ENCODE assay signal across 1 cellular context in genomic region chr5:175129121-175129520, GRCh38.
A peak's percentile ranks its signal among the peaks of the same experiment; 100 is the strongest.
TF ChIP-seq lines count a peak whose summit lies in the region.

No MANE protein-coding gene starts in this region.

TF ChIP-seq in K562, 482 proteins besides CTCF, POLR2A, EP300 and RAD21 (continued from another document):
- TF ChIP-seq, protein P1, sequence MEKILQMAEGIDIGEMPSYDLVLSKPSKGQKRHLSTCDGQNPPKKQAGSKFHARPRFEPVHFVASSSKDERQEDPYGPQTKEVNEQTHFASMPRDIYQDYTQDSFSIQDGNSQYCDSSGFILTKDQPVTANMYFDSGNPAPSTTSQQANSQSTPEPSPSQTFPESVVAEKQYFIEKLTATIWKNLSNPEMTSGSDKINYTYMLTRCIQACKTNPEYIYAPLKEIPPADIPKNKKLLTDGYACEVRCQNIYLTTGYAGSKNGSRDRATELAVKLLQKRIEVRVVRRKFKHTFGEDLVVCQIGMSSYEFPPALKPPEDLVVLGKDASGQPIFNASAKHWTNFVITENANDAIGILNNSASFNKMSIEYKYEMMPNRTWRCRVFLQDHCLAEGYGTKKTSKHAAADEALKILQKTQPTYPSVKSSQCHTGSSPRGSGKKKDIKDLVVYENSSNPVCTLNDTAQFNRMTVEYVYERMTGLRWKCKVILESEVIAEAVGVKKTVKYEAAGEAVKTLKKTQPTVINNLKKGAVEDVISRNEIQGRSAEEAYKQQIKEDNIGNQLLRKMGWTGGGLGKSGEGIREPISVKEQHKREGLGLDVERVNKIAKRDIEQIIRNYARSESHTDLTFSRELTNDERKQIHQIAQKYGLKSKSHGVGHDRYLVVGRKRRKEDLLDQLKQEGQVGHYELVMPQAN (IDR thresholded peaks at IDR 0.05; ENCODE audit: borderline replicate concordance), result no peak
- TF ChIP-seq ZNF707 (CRISPR knock-in tag; conservative IDR thresholded peaks at IDR 0.05) (no peak), MED1 (CRISPR knock-in tag; IDR thresholded peaks at IDR 0.05; ENCODE audit: borderline replicate concordance) (no peak), ETV6 (IDR thresholded peaks at IDR 0.05; ENCODE audit: borderline replicate concordance in 1 of 2, low read depth in 2 of 2, low read length in 1 of 2) (no peak), ETV6 (CRISPR knock-in tag; IDR thresholded peaks at IDR 0.05; ENCODE audit: borderline replicate concordance) (no peak), KAT2B (IDR thresholded peaks at IDR 0.05; ENCODE audit: low read depth, low read length) (no peak), BRCA1 (IDR thresholded peaks at IDR 0.05) (no peak), BRCA1 (CRISPR knock-in tag; IDR thresholded peaks at IDR 0.05) (no peak), ARNT (IDR thresholded peaks at IDR 0.05) (0 out of 4 replicates have a peak, but pooled peaks of 1 of the 2 experiments have one; percentile 39), ZNF124 (CRISPR knock-in tag; IDR thresholded peaks at IDR 0.05) (no peak), POLR3G (IDR thresholded peaks at IDR 0.05; ENCODE audit: extremely low read depth, insufficient read length, insufficient replicate concordance) (no peak), HCFC1 (IDR thresholded peaks at IDR 0.05; ENCODE audit: low read depth, low read length) (no peak), FOXP4 (CRISPR knock-in tag; IDR thresholded peaks at IDR 0.05; ENCODE audit: borderline replicate concordance) (no peak), FOSL1 (tag; conservative IDR thresholded peaks at IDR 0.05) (no peak; the same call in 1 of the 2 replicates), NR4A1 (CRISPR knock-in tag; IDR thresholded peaks at IDR 0.05) (no peak), NR4A1 (tag; IDR thresholded peaks at IDR 0.05) (no peak), HDAC1 (IDR thresholded peaks at IDR 0.05) (no peak), RFX7 (CRISPR knock-in tag; IDR thresholded peaks at IDR 0.05) (no peak), ZBTB7A (IDR thresholded peaks at IDR 0.05; ENCODE audit: borderline replicate concordance, control insufficient read depth, low read depth, low read length) (0 out of 2 replicates have a peak, but pooled peaks have one; percentile 22), ZNF253 (CRISPR knock-in tag; conservative IDR thresholded peaks at IDR 0.05) (no peak), ESRRA (IDR thresholded peaks at IDR 0.05; ENCODE audit: borderline replicate concordance, low read depth) (no peak), ZC3H8 (IDR thresholded peaks at IDR 0.05) (no peak), ETS2 (tag; IDR thresholded peaks at IDR 0.05; ENCODE audit: borderline replicate concordance, poor library complexity, severe bottlenecking) (no peak), RCOR1 (IDR thresholded peaks at IDR 0.05; ENCODE audit: borderline replicate concordance in 1 of 2, low read depth in 2 of 2, low read length in 2 of 2) (peak in 1 of 2 experiments; percentile 41; a peak in 1 of 4 replicates), TCF3 (CRISPR knock-in tag; IDR thresholded peaks at IDR 0.05) (peak; percentile 74), SAP30 (IDR thresholded peaks at IDR 0.05; ENCODE audit: borderline replicate concordance, insufficient read depth, low read depth, low read length, poor library complexity, severe bottlenecking) (no peak), ARID3A (IDR thresholded peaks at IDR 0.05; ENCODE audit: borderline replicate concordance, low read depth, low read length) (no peak), ZKSCAN3 (CRISPR knock-in tag; IDR thresholded peaks at IDR 0.05) (no peak), RNF2 (IDR thresholded peaks at IDR 0.05) (no peak), POLR2H (tag; IDR thresholded peaks at IDR 0.05; ENCODE audit: low read depth) (no peak), KLF16 (IDR thresholded peaks at IDR 0.05) (peak; percentile 78), ZNF311 (CRISPR knock-in tag; IDR thresholded peaks at IDR 0.05) (no peak), SAFB2 (IDR thresholded peaks at IDR 0.05; ENCODE audit: borderline replicate concordance, low read depth, low read length, severe bottlenecking) (no peak), FOXA1 (IDR thresholded peaks at IDR 0.05; ENCODE audit: borderline replicate concordance) (no peak), SMARCE1 (IDR thresholded peaks at IDR 0.05) (peak; percentile 83; the same call in 1 of the 2 replicates), TCFL5 (CRISPR knock-in tag; conservative IDR thresholded peaks at IDR 0.05) (no peak), PTTG1 (tag; IDR thresholded peaks at IDR 0.05; ENCODE audit: low read depth) (no peak), TEAD4 (IDR thresholded peaks at IDR 0.05; ENCODE audit: low read length) (peak; percentile 90), TEAD4 (CRISPR knock-in tag; IDR thresholded peaks at IDR 0.05; ENCODE audit: borderline replicate concordance) (no peak), NFIC (IDR thresholded peaks at IDR 0.05) (peak; percentile 56), NR3C1 (CRISPR knock-in tag; IDR thresholded peaks at IDR 0.05) (no peak), RFX1 (IDR thresholded peaks at IDR 0.05) (peak; percentile 22; the same call in 1 of the 2 replicates), YY1 (IDR thresholded peaks at IDR 0.05; ENCODE audit: borderline replicate concordance in 1 of 3, control insufficient read depth in 1 of 3, extremely low read depth in 1 of 3, insufficient read depth in 3 of 3, insufficient read length in 1 of 3, insufficient replicate concordance in 2 of 3, low read depth in 1 of 3, low read length in 2 of 3) (no peak), CREM (IDR thresholded peaks at IDR 0.05; ENCODE audit: low read depth) (no peak), SRSF3 (IDR thresholded peaks at IDR 0.05; ENCODE audit: insufficient read depth, low read length) (no peak), CBFA2T3 (IDR thresholded peaks at IDR 0.05) (peak; percentile 89), ZNF316 (IDR thresholded peaks at IDR 0.05) (no peak), NR2C1 (IDR thresholded peaks at IDR 0.05) (no peak), NR2C1 (tag; IDR thresholded peaks at IDR 0.05) (no peak), CTBP1 (IDR thresholded peaks at IDR 0.05; ENCODE audit: borderline replicate concordance) (peak; percentile 71; the same call in 1 of the 2 replicates), MAZ (CRISPR knock-in tag; conservative IDR thresholded peaks at IDR 0.05 in 1 of 2, IDR thresholded peaks at IDR 0.05 in 1 of 2) (no peak; a peak in 1 of 4 replicates), JUND (IDR thresholded peaks at IDR 0.05; ENCODE audit: borderline replicate concordance, low read depth, low read length) (peak; percentile 30; the same call in 1 of the 2 replicates), JUND (tag; IDR thresholded peaks at IDR 0.05; ENCODE audit: borderline replicate concordance, low read depth, low read length) (no peak), NELFE (IDR thresholded peaks at IDR 0.05; ENCODE audit: insufficient read depth, insufficient read length) (no peak)
- TF ChIP-seq, protein P2, sequence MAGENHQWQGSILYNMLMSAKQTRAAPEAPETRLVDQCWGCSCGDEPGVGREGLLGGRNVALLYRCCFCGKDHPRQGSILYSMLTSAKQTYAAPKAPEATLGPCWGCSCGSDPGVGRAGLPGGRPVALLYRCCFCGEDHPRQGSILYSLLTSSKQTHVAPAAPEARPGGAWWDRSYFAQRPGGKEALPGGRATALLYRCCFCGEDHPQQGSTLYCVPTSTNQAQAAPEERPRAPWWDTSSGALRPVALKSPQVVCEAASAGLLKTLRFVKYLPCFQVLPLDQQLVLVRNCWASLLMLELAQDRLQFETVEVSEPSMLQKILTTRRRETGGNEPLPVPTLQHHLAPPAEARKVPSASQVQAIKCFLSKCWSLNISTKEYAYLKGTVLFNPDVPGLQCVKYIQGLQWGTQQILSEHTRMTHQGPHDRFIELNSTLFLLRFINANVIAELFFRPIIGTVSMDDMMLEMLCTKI (IDR thresholded peaks at IDR 0.05; ENCODE audit: partially characterized antibody), result no peak
- TF ChIP-seq, protein P3, sequence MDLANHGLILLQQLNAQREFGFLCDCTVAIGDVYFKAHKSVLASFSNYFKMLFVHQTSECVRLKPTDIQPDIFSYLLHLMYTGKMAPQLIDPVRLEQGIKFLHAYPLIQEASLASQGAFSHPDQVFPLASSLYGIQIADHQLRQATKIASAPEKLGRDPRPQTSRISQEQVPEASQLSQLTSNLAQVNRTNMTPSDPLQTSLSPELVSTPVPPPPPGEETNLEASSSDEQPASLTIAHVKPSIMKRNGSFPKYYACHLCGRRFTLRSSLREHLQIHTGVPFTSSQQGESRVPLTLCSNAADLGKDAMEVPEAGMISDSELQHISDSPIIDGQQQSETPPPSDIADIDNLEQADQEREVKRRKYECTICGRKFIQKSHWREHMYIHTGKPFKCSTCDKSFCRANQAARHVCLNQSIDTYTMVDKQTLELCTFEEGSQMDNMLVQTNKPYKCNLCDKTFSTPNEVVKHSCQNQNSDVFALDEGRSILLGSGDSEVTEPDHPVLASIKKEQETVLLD (IDR thresholded peaks at IDR 0.05), result 0 out of 2 replicates have a peak, but pooled peaks have one; percentile 39
- TF ChIP-seq, protein P4, sequence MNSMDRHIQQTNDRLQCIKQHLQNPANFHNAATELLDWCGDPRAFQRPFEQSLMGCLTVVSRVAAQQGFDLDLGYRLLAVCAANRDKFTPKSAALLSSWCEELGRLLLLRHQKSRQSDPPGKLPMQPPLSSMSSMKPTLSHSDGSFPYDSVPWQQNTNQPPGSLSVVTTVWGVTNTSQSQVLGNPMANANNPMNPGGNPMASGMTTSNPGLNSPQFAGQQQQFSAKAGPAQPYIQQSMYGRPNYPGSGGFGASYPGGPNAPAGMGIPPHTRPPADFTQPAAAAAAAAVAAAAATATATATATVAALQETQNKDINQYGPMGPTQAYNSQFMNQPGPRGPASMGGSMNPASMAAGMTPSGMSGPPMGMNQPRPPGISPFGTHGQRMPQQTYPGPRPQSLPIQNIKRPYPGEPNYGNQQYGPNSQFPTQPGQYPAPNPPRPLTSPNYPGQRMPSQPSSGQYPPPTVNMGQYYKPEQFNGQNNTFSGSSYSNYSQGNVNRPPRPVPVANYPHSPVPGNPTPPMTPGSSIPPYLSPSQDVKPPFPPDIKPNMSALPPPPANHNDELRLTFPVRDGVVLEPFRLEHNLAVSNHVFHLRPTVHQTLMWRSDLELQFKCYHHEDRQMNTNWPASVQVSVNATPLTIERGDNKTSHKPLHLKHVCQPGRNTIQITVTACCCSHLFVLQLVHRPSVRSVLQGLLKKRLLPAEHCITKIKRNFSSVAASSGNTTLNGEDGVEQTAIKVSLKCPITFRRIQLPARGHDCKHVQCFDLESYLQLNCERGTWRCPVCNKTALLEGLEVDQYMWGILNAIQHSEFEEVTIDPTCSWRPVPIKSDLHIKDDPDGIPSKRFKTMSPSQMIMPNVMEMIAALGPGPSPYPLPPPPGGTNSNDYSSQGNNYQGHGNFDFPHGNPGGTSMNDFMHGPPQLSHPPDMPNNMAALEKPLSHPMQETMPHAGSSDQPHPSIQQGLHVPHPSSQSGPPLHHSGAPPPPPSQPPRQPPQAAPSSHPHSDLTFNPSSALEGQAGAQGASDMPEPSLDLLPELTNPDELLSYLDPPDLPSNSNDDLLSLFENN (IDR thresholded peaks at IDR 0.05; ENCODE audit: low read depth in 2 of 2, low read length in 2 of 2), result peak in 1 of 2 experiments; percentile 72; a peak in 1 of 4 replicates
TF ChIP-seq in K562: peak in this region for 43.
